ENCODE assay signal across 8 cellular contexts in the genomic region with DNA sequence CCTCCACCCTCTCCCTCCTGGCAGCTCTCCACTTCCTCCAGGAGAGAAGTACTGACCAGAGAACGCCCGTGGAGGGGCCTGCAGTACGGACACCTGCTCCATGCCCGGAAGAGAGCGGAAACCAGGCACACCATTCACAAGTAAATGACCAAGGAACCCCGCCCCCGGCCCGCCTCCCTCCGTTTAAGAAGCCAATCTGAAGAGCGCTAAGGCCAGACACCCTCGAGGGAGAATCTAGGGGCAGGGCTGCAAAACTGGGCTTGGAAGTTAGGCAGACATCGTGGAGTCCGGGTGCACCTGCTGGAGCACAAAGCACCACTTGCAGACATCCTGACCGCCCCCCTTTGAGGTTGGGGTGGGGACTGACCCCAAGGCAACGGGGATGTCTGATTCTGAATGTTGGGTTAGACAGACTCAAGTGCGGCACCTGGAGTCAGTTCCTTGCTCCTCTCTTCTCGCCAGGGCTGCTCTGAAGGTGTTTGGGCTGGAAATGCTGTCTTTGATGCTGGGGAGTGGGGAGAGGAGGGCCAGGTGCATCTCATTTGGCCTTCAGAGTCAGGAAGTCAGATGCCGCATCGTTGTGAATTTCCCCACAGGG. TPM values are rescaled to one million over a fixed set of nuclear protein-coding genes. Genes with fewer than 3 reads are reported as not detected.
DNase-seq lines count a peak whose midpoint lies in the region; ATAC-seq and TF ChIP-seq lines count a peak whose summit lies in the region.

No MANE protein-coding gene starts in this region.

- TF ChIP-seq CTCF in OCI-LY1 (IDR thresholded peaks at IDR 0.05; ENCODE audit: low read length): peak; percentile 39; the same call in 1 of the 2 replicates
- peak; percentile 27 for TF ChIP-seq CTCF in epithelial cell of proximal tubule (conservative IDR thresholded peaks at IDR 0.05; ENCODE audit: low read depth, low read length)

- H3K9me2 ChIP-seq in OCI-LY1 (ENCODE audit: low read depth, low read length): no peaks in the 10 kb centered on the region

- H3K4me1 ChIP-seq in BLaER1 treated with 17β-estradiol and CSF1 and Interleukin-3, amounts not matched to agents 10 nM and 100 nM: peaks cover 32 to 73% (median 48%) of the 10 kb centered on the region in 10 experiments
- H3K4me1 ChIP-seq in HUES48 (ENCODE audit: control insufficient read depth, insufficient read depth, low read length): peaks cover 8% of the 10 kb centered on the region; the same call in 1 of the 2 replicates
- peaks cover 23% of the 10 kb centered on the region for H3K4me1 ChIP-seq in OCI-LY1 (ENCODE audit: insufficient read depth, low read length, severe bottlenecking)

- peaks cover 25 to 57% (median 52%) of the 10 kb centered on the region in 11 experiments for H3K36me3 ChIP-seq in BLaER1 treated with 17β-estradiol and CSF1 and Interleukin-3, amounts not matched to agents 10 nM and 100 nM
- peaks cover 35% of the 10 kb centered on the region for H3K36me3 ChIP-seq in HUES48 (ENCODE audit: control insufficient read depth, insufficient read depth, low read length)
- peaks cover 42% of the 10 kb centered on the region for H3K36me3 ChIP-seq in OCI-LY1 (ENCODE audit: insufficient read depth, low read length)

- DNase-seq in activated T-cell treated with anti-CD3 and anti-CD28 coated beads for 1 hour (ENCODE audit: low read depth) (peak; percentile 64), epithelial cell of proximal tubule (ENCODE audit: low read depth) (no peak), myocyte (ENCODE audit: low read depth) (peak; percentile 84)
- DNase-seq in stimulated activated CD8-positive, alpha-beta memory T cell treated with anti-CD3 and anti-CD28 coated beads, Interleukin-7, amount 100 ng/mL, for 48 hours (ENCODE audit: extremely low read depth in 1 of 2, low read depth in 1 of 2): peak; percentile 55 to 76

- 0 out of 2 replicates have a peak overlapping the region, but pooled peaks have one; percentile 17 for H2AFZ ChIP-seq in OCI-LY1 (ENCODE audit: low read length)

- no peaks in the 10 kb centered on the region for H3K27me3 ChIP-seq in BLaER1 treated with 17β-estradiol and CSF1 and Interleukin-3, amounts not matched to agents 10 nM and 100 nM
- no peaks in the 10 kb centered on the region for H3K27me3 ChIP-seq in HUES48 (ENCODE audit: control insufficient read depth, insufficient read depth, low read length)
- H3K27me3 ChIP-seq in OCI-LY1 (ENCODE audit: insufficient read depth, low read length): no peaks in the 10 kb centered on the region

- peaks cover 28 to 72% (median 50%) of the 10 kb centered on the region in 11 experiments; a peak in 20 of 22 replicates for H4K20me1 ChIP-seq in BLaER1 treated with 17β-estradiol and CSF1 and Interleukin-3, amounts not matched to agents 10 nM and 100 nM
- no peaks in the 10 kb centered on the region for H4K20me1 ChIP-seq in OCI-LY1 (ENCODE audit: insufficient read depth, low read length)

- peak; percentile 30 for ATAC-seq in GM19324 (IDR thresholded peaks at IDR 0.05; ENCODE audit: low FRiP score, unreplicated experiment)

- H3K9ac ChIP-seq in BLaER1 treated with 17β-estradiol and CSF1 and Interleukin-3, amounts not matched to agents 10 nM and 100 nM: peak overlapping the region; percentile 79 to 94 (median 89)
- H3K9ac ChIP-seq in HUES48 (ENCODE audit: low read depth, low read length): peak overlapping the region; percentile 71
- peak overlapping the region; percentile 95 for H3K9ac ChIP-seq in OCI-LY1 (ENCODE audit: low read length)

- H3F3A ChIP-seq in OCI-LY1 (ENCODE audit: insufficient read depth, low read length): no peaks in the 10 kb centered on the region

- peak overlapping the region; percentile 93 to 99 (median 98) for H3K4me2 ChIP-seq in BLaER1 treated with 17β-estradiol and CSF1 and Interleukin-3, amounts not matched to agents 10 nM and 100 nM
- H3K4me2 ChIP-seq in OCI-LY1 (ENCODE audit: low read length): peak overlapping the region; percentile 77

- peak overlapping the region; percentile 75 to 99 (median 94) for H3K4me3 ChIP-seq in BLaER1 treated with 17β-estradiol and CSF1 and Interleukin-3, amounts not matched to agents 10 nM and 100 nM
- H3K4me3 ChIP-seq in HUES48 (ENCODE audit: low read depth, low read length): peak overlapping the region; percentile 96
- peak overlapping the region; percentile 84 for H3K4me3 ChIP-seq in OCI-LY1 (ENCODE audit: low read depth, low read length, poor library complexity, severe bottlenecking)
- peak overlapping the region; percentile 94 for H3K4me3 ChIP-seq in epithelial cell of proximal tubule (ENCODE audit: low read depth, low read length)

- H3K9me3 ChIP-seq in BLaER1 treated with 17β-estradiol and CSF1 and Interleukin-3, amounts not matched to agents 10 nM and 100 nM (replicated peaks in 1 of 11): no peaks in the 10 kb centered on the region
- H3K9me3 ChIP-seq in HUES48 (ENCODE audit: control insufficient read depth, insufficient read depth, low read length) (no peaks in the 10 kb centered on the region), OCI-LY1 (ENCODE audit: low read length) (no peaks in the 10 kb centered on the region)

- no peaks in the 10 kb centered on the region for H3K79me2 ChIP-seq in OCI-LY1 (ENCODE audit: insufficient read depth, low read length)

- H3K27ac ChIP-seq in BLaER1 treated with 17β-estradiol and CSF1 and Interleukin-3, amounts not matched to agents 10 nM and 100 nM: peak overlapping the region; percentile 22 to 82 (median 74); a peak in 21 of 22 replicates
- H3K27ac ChIP-seq in HUES48 (ENCODE audit: low read depth, low read length): peak overlapping the region; percentile 78
- peak overlapping the region; percentile 73 for H3K27ac ChIP-seq in OCI-LY1 (ENCODE audit: low read depth, low read length, poor library complexity, severe bottlenecking)

RNA-seq across cellular contexts. Expression of gene FAAP100, which starts 1.0 kb away (rescaled TPM):
- 33.8 and 38.2 TPM in 2 replicates for total RNA-seq in epithelial cell of proximal tubule
- total RNA-seq in myocyte: 29.3 and 44.2 TPM in 2 replicates
- 28.0 TPM for polyA plus RNA-seq in myocyte (2012)

RNA-seq across cellular contexts. Expression of gene FSCN2, which starts 24.9 kb away (rescaled TPM):
- total RNA-seq in epithelial cell of proximal tubule (0.51 TPM in 1 of 2 replicates, not detected in the other), myocyte (1.5 and 3.0 TPM in 2 replicates)
- 4.4 TPM for polyA plus RNA-seq in myocyte (2012)

RNA-seq across cellular contexts. Expression of gene ACTG1, which starts 40.5 kb away (rescaled TPM):
- total RNA-seq in epithelial cell of proximal tubule (8,322 and 8,951 TPM in 2 replicates), myocyte (1,458 and 1,934 TPM in 2 replicates)
- polyA plus RNA-seq in myocyte (2012): 4,670 TPM
